In the genomic region with DNA sequence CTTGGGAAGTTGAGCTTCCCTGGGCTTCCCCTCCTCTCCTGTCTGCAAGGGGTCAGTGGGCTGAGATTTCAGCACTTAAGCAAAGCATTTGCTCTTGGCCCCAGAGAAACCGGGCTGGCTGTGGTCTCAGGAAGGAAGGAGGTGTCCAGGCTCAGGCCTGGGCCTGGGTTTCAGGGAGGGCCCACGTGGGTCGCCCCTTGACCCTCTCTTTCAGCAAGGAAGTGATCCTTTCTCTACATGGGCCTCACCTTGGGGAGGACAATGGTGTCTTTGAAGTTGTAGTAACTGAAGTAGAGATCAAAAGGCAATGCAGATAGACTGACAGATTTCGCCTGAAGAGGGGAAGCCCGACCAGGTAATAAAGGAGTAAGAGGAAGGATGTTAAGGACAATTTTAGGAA, we compare ENCODE assay signal across 10 cellular contexts. TPM values are rescaled to one million over a fixed set of nuclear protein-coding genes. Genes with fewer than 3 reads are reported as not detected.
DNase-seq lines count a peak whose midpoint lies in the region; ATAC-seq and TF ChIP-seq lines count a peak whose summit lies in the region.
"Had no signal": no experiment of that assay in that cellular context is flagged by ENCODE, and none has a peak within 500 bp of the region (broad histone marks: within the 10 kb centered on the region; RNA-seq: fewer than 3 reads in every experiment).

No MANE protein-coding gene starts in this region.

- ATAC-seq in HG03064 (IDR thresholded peaks at IDR 0.05; ENCODE audit: low read depth, unreplicated experiment): peak; percentile 25
- ATAC-seq in stimulated activated naive CD8-positive, alpha-beta T cell treated with anti-CD3 and anti-CD28 coated beads, Interleukin-15, amount 100 ng/mL, for 72 hours: no peak
- ATAC-seq in GM18873 (IDR thresholded peaks at IDR 0.05; ENCODE audit: low FRiP score, unreplicated experiment): no peak

- H3K79me1 ChIP-seq in mesenchymal stem cell (replicated peaks; ENCODE audit: low read length, poor library complexity, severe bottlenecking): no peaks in the 10 kb centered on the region

- H3K14ac ChIP-seq in mesenchymal stem cell (ENCODE audit: low read length in 2 of 2): no peak overlapping the region

- WGBS in mesenchymal stem cell: 43% methylated on average over 5 of the region's 5 CpGs

- no peaks in the 10 kb centered on the region for H3K9me3 Mint-ChIP-seq in activated T-cell treated with anti-CD3 and anti-CD28 coated beads, Interleukin-2, amount 50 U/mL, for 24 hours
- no peaks in the 10 kb centered on the region for H3K9me3 Mint-ChIP-seq in stimulated activated naive CD8-positive, alpha-beta T cell treated with anti-CD3 and anti-CD28 coated beads, Interleukin-15, amount 100 ng/mL, for 72 hours
- H3K9me3 Mint-ChIP-seq: brain had no signal

- intact Hi-C loops in colonic mucosa (cut with DNase I): no loop called here
- intact Hi-C loops in posterior cingulate gyrus (cut with DNase I): no loop called here

- H4K8ac ChIP-seq in mesenchymal stem cell (ENCODE audit: low read length): no peak overlapping the region

- no peaks in the 10 kb centered on the region for H3K27me3 Mint-ChIP-seq in activated T-cell treated with anti-CD3 and anti-CD28 coated beads, Interleukin-2, amount 50 U/mL, for 24 hours
- peaks cover 26% of the 10 kb centered on the region for H3K27me3 Mint-ChIP-seq in stimulated activated naive CD8-positive, alpha-beta T cell treated with anti-CD3 and anti-CD28 coated beads, Interleukin-15, amount 100 ng/mL, for 72 hours

- TF ChIP-seq CTCF in colonic mucosa (IDR thresholded peaks at IDR 0.05): no peak

- no peak overlapping the region for H3K4me3 Mint-ChIP-seq in activated T-cell treated with anti-CD3 and anti-CD28 coated beads, Interleukin-2, amount 50 U/mL, for 24 hours
- H3K4me3 Mint-ChIP-seq in stimulated activated naive CD8-positive, alpha-beta T cell treated with anti-CD3 and anti-CD28 coated beads, Interleukin-15, amount 100 ng/mL, for 72 hours: peak overlapping the region; percentile 2 to 13
- H3K4me3 Mint-ChIP-seq: brain had no signal

- H3K9ac ChIP-seq in colonic mucosa (ENCODE audit: low read depth in 2 of 2, low read length in 2 of 2) (no peak overlapping the region), mesenchymal stem cell (ENCODE audit: low read length) (no peak overlapping the region)

- no peak overlapping the region for H2AFZ ChIP-seq in mesenchymal stem cell (ENCODE audit: low read depth, low read length)

- peaks cover 12% of the 10 kb centered on the region for H3K4me1 ChIP-seq in colonic mucosa
- peaks cover 18% of the 10 kb centered on the region for H3K4me1 ChIP-seq in mesenchymal stem cell (ENCODE audit: control insufficient read depth, insufficient read depth, low read depth, low read length)

- DNase-seq in activated T-cell treated with anti-CD3 and anti-CD28 coated beads, Interleukin-2, amount 50 U/mL, for 24 hours: peak; percentile 38
- DNase-seq in activated T-cell treated with anti-CD3 and anti-CD28 coated beads, Interleukin-2, amount 50 U/mL, for 48 hours: no peak
- no peak for DNase-seq in colonic mucosa
- DNase-seq in stimulated activated naive CD8-positive, alpha-beta T cell treated with anti-CD3 and anti-CD28 coated beads, Interleukin-15, amount 100 ng/mL, for 72 hours: no peak
- no peak for DNase-seq in posterior cingulate gyrus
- no peak for DNase-seq in mesenchymal stem cell
- DNase-seq: NCI-H748 treated with DMSO at 0.1 percent for 48 hours had no signal

- peaks cover 81% of the 10 kb centered on the region for H3K4me1 Mint-ChIP-seq in activated T-cell treated with anti-CD3 and anti-CD28 coated beads, Interleukin-2, amount 50 U/mL, for 24 hours (ENCODE audit: low read depth)
- H3K4me1 Mint-ChIP-seq in stimulated activated naive CD8-positive, alpha-beta T cell treated with anti-CD3 and anti-CD28 coated beads, Interleukin-15, amount 100 ng/mL, for 72 hours: peaks cover 82% of the 10 kb centered on the region

- H2AK5ac ChIP-seq in mesenchymal stem cell (ENCODE audit: low read length, severe bottlenecking): no peak overlapping the region

- H3K36me3 ChIP-seq in colonic mucosa: no peaks in the 10 kb centered on the region
- H3K36me3 ChIP-seq in mesenchymal stem cell (ENCODE audit: control insufficient read depth in 1 of 2, insufficient read depth in 2 of 2, low read depth in 1 of 2, low read length in 2 of 2): no peaks in the 10 kb centered on the region

- no peak overlapping the region for H3K4me2 ChIP-seq in mesenchymal stem cell (ENCODE audit: low read length, poor library complexity, severe bottlenecking)

- H3K36me3 Mint-ChIP-seq in activated T-cell treated with anti-CD3 and anti-CD28 coated beads, Interleukin-2, amount 50 U/mL, for 24 hours (ENCODE audit: low read depth): peaks cover 15% of the 10 kb centered on the region
- H3K36me3 Mint-ChIP-seq: brain had no signal

- H2BK5ac ChIP-seq in mesenchymal stem cell (ENCODE audit: low read depth, low read length, poor library complexity, severe bottlenecking): no peak overlapping the region

- H2BK15ac ChIP-seq in mesenchymal stem cell (ENCODE audit: low read depth, poor library complexity, severe bottlenecking): no peak overlapping the region

- no peak overlapping the region for H4K91ac ChIP-seq in mesenchymal stem cell (ENCODE audit: low read length)

- no peaks in the 10 kb centered on the region for H3K9me3 ChIP-seq in colonic mucosa
- no peaks in the 10 kb centered on the region for H3K9me3 ChIP-seq in mesenchymal stem cell (ENCODE audit: control insufficient read depth, low read length)

- no peak overlapping the region for H3K23ac ChIP-seq in mesenchymal stem cell (ENCODE audit: low read length in 2 of 2)

- no peak overlapping the region for H2BK120ac ChIP-seq in mesenchymal stem cell (ENCODE audit: low read depth, low read length)

- H3K27ac ChIP-seq in colonic mucosa (peak overlapping the region; percentile 20), mesenchymal stem cell (ENCODE audit: low read length, poor library complexity, severe bottlenecking) (no peak overlapping the region)

- H3K4me3 ChIP-seq in colonic mucosa (no peak overlapping the region), mesenchymal stem cell (ENCODE audit: insufficient read depth in 1 of 2, low read depth in 1 of 2, low read length in 2 of 2) (no peak overlapping the region)

- H3K4ac ChIP-seq in mesenchymal stem cell (ENCODE audit: low read depth in 1 of 2, low read length in 2 of 2): no peak overlapping the region

- H3K27me3 ChIP-seq in colonic mucosa: no peaks in the 10 kb centered on the region
- peaks cover 26 to 27% of the 10 kb centered on the region in 2 experiments for H3K27me3 ChIP-seq in mesenchymal stem cell (ENCODE audit: control insufficient read depth in 1 of 2, insufficient read depth in 1 of 2, low read length in 2 of 2)

- H3K18ac ChIP-seq in mesenchymal stem cell (ENCODE audit: low read depth in 1 of 2, low read length in 2 of 2): no peak overlapping the region

- no peak overlapping the region for H2BK12ac ChIP-seq in mesenchymal stem cell (ENCODE audit: low read length in 2 of 2)

- peak overlapping the region; percentile 45 for H3K27ac Mint-ChIP-seq in activated T-cell treated with anti-CD3 and anti-CD28 coated beads, Interleukin-2, amount 50 U/mL, for 24 hours
- peak overlapping the region in 1 of 2 donors; percentile 19 for H3K27ac Mint-ChIP-seq in stimulated activated naive CD8-positive, alpha-beta T cell treated with anti-CD3 and anti-CD28 coated beads, Interleukin-15, amount 100 ng/mL, for 72 hours

RNA-seq across cellular contexts. Expression of gene NOD2, which starts 2.7 kb away (rescaled TPM):
- total RNA-seq in colonic mucosa: 1 to 10 TPM in 1 of 2 donors, under 1 TPM in 1; 0.79 to 1.2 TPM
- polyA plus RNA-seq in mesenchymal stem cell (2013, experiment 1 of 2): not detected
- polyA plus RNA-seq in mesenchymal stem cell (2013, experiment 2 of 2): not detected

RNA-seq across cellular contexts. Expression of gene SNX20, which starts 15.0 kb away (rescaled TPM):
- 1 to 10 TPM in 1 of 2 donors, under 1 TPM in 1; 0.86 to 1.6 TPM for total RNA-seq in colonic mucosa
- not detected for polyA plus RNA-seq in mesenchymal stem cell (2013, experiment 1 of 2)
- not detected for polyA plus RNA-seq in mesenchymal stem cell (2013, experiment 2 of 2)

RNA-seq across cellular contexts. Expression of gene CYLD, which starts 45.8 kb away (rescaled TPM):
- total RNA-seq in colonic mucosa: 10 to 100 TPM; 15.8 to 31.5 TPM
- 10.2 TPM for polyA plus RNA-seq in mesenchymal stem cell (2013, experiment 1 of 2)
- 11.0 TPM for polyA plus RNA-seq in mesenchymal stem cell (2013, experiment 2 of 2)
